Comparison of ENCODE assay signal across 1 cellular context in genomic region chr7:104982308-104982755, GRCh38.
TF ChIP-seq lines count a peak whose summit lies in the region.

No MANE protein-coding gene starts in this region.

TF ChIP-seq in A549, 52 proteins besides CTCF, POLR2A, EP300 and RAD21 (continued from another document):
- TF ChIP-seq, protein P1, sequence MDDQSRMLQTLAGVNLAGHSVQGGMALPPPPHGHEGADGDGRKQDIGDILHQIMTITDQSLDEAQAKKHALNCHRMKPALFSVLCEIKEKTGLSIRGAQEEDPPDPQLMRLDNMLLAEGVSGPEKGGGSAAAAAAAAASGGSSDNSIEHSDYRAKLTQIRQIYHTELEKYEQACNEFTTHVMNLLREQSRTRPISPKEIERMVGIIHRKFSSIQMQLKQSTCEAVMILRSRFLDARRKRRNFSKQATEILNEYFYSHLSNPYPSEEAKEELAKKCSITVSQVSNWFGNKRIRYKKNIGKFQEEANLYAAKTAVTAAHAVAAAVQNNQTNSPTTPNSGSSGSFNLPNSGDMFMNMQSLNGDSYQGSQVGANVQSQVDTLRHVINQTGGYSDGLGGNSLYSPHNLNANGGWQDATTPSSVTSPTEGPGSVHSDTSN (IDR thresholded peaks at IDR 0.05): no peak
